ENCODE assay signal across 13 cellular contexts in genomic region chrX:13662537-13662841, GRCh38. TPM values are rescaled to one million over a fixed set of nuclear protein-coding genes. Genes with fewer than 3 reads are reported as not detected.
A peak's percentile ranks its signal among the peaks of the same experiment; 100 is the strongest.
DNase-seq lines count a peak whose midpoint lies in the region; ATAC-seq and TF ChIP-seq lines count a peak whose summit lies in the region.
"Had no signal": no experiment of that assay in that cellular context is flagged by ENCODE, and none has a peak within 500 bp of the region (broad histone marks: within the 10 kb centered on the region; RNA-seq: fewer than 3 reads in every experiment).

No MANE protein-coding gene starts in this region.

- ATAC-seq in natural killer cell treated with Interleukin-12 subunit alpha and Interleukin-12 subunit beta and Interleukin-15 and Interleukin-18, amount 100 ng/mL, for 72 hours = no peak
- ATAC-seq in natural killer cell (no peak), GM19455 (IDR thresholded peaks at IDR 0.05; ENCODE audit: unreplicated experiment) (no peak), HG03469 (IDR thresholded peaks at IDR 0.05; ENCODE audit: unreplicated experiment) (no peak)
- ATAC-seq: esophagus mucosa, left lobe of liver had no signal

- H3K4me3 ChIP-seq in mesodermal cell (ENCODE audit: extremely low read depth, insufficient read depth, low read length, poor library complexity, severe bottlenecking) = no peak overlapping the region
- H3K4me3 ChIP-seq: BLaER1 treated with 17β-estradiol and CSF1 and Interleukin-3, amounts not matched to agents 10 nM and 100 nM had no signal

- peaks cover 9% of the 10 kb centered on the region for H3K4me1 ChIP-seq in mesodermal cell (ENCODE audit: control insufficient read depth, insufficient read depth, low read length, poor library complexity, severe bottlenecking)

- WGBS in mesodermal cell (ENCODE audit: insufficient coverage in 2 of 2), 2 experiments = no CpG with 5 or more reads among the region's 1 CpG

- H3K4me3 Mint-ChIP-seq in natural killer cell treated with Interleukin-12 subunit alpha and Interleukin-12 subunit beta and Interleukin-15 and Interleukin-18, amount 100 ng/mL, for 72 hours = peak overlapping the region; percentile 34
- no peak overlapping the region for H3K4me3 Mint-ChIP-seq in natural killer cell

- H3K36me3 ChIP-seq in mesodermal cell (ENCODE audit: control insufficient read depth, insufficient read depth, low read length) = no peaks in the 10 kb centered on the region

- intact Hi-C loops in natural killer cell (cut with micrococcal nuclease) = no loop called here

- no peaks in the 10 kb centered on the region for H3K9me3 Mint-ChIP-seq in natural killer cell treated with Interleukin-12 subunit alpha and Interleukin-12 subunit beta and Interleukin-15 and Interleukin-18, amount 100 ng/mL, for 72 hours
- H3K9me3 Mint-ChIP-seq in natural killer cell = no peaks in the 10 kb centered on the region

- peak overlapping the region; percentile 18 for H3K27ac ChIP-seq in mesodermal cell (ENCODE audit: low read depth, low read length, severe bottlenecking)
- H3K27ac ChIP-seq: BLaER1 treated with 17β-estradiol and CSF1 and Interleukin-3, amounts not matched to agents 10 nM and 100 nM had no signal

- no peak for DNase-seq in natural killer cell treated with Interleukin-12 subunit alpha and Interleukin-12 subunit beta and Interleukin-15 and Interleukin-18, amount 100 ng/mL, for 72 hours (ENCODE audit: low spot score)
- DNase-seq in natural killer cell (no peak), amniotic epithelial cell (ENCODE audit: low read depth) (peak; percentile 94), dermis blood vessel endothelial cell (no peak), NCI-H128 (lab: John Stamatoyannopoulos, UW; ENCODE audit: unreplicated experiment) (no peak)
- DNase-seq: activated CD8-positive, alpha-beta memory T cell treated with anti-CD3 and anti-CD28 coated beads for 24 hours; NCI-H1436 had no signal

- peaks cover 0 to 2% of the 10 kb centered on the region in 2 donors for H3K27me3 Mint-ChIP-seq in natural killer cell treated with Interleukin-12 subunit alpha and Interleukin-12 subunit beta and Interleukin-15 and Interleukin-18, amount 100 ng/mL, for 72 hours
- no peaks in the 10 kb centered on the region for H3K27me3 Mint-ChIP-seq in natural killer cell (ENCODE audit: low read depth in 2 of 2)

- no peak for TF ChIP-seq CTCF in natural killer cell (IDR thresholded peaks at IDR 0.05)

- no peaks in the 10 kb centered on the region for H3K9me3 ChIP-seq in mesodermal cell (ENCODE audit: control insufficient read depth, low read length)

- peak overlapping the region; percentile 72 to 82 for H3K27ac Mint-ChIP-seq in natural killer cell treated with Interleukin-12 subunit alpha and Interleukin-12 subunit beta and Interleukin-15 and Interleukin-18, amount 100 ng/mL, for 72 hours
- no peak overlapping the region for H3K27ac Mint-ChIP-seq in natural killer cell

- no peaks in the 10 kb centered on the region for H3K36me3 Mint-ChIP-seq in natural killer cell treated with Interleukin-12 subunit alpha and Interleukin-12 subunit beta and Interleukin-15 and Interleukin-18, amount 100 ng/mL, for 72 hours
- H3K36me3 Mint-ChIP-seq in natural killer cell = peaks cover 30% of the 10 kb centered on the region

- H3K4me1 Mint-ChIP-seq in natural killer cell treated with Interleukin-12 subunit alpha and Interleukin-12 subunit beta and Interleukin-15 and Interleukin-18, amount 100 ng/mL, for 72 hours (ENCODE audit: low read depth in 2 of 2) = peaks cover 24 to 35% of the 10 kb centered on the region in 2 donors
- H3K4me1 Mint-ChIP-seq in natural killer cell = peaks cover 7 to 13% of the 10 kb centered on the region in 2 donors

RNA-seq across cellular contexts. Expression of gene TCEANC, which starts 9.5 kb away (rescaled TPM):
- total RNA-seq in natural killer cell treated with Interleukin-12 subunit alpha and Interleukin-12 subunit beta and Interleukin-15 and Interleukin-18, amount 100 ng/mL, for 72 hours = 1 to 10 TPM; 2.8 to 4.2 TPM
- total RNA-seq in natural killer cell (10 to 100 TPM; 11.2 to 17.8 (median 13.4) TPM), dermis blood vessel endothelial cell (1.7 and 3.1 TPM in 2 replicates)
- polyA plus RNA-seq in mesodermal cell (2013, experiment 1 of 2) = 1.1 TPM
- 1.8 TPM for polyA plus RNA-seq in mesodermal cell (2013, experiment 2 of 2)

RNA-seq across cellular contexts. Expression of gene RAB9A, which starts 26.4 kb away (rescaled TPM):
- total RNA-seq in natural killer cell treated with Interleukin-12 subunit alpha and Interleukin-12 subunit beta and Interleukin-15 and Interleukin-18, amount 100 ng/mL, for 72 hours = 10 to 100 TPM; 27.7 to 73.6 TPM
- 10 to 100 TPM; 27.0 to 36.9 (median 32.9) TPM for total RNA-seq in natural killer cell
- 21.6 TPM for polyA plus RNA-seq in mesodermal cell (2013, experiment 1 of 2)
- 24.8 TPM for polyA plus RNA-seq in mesodermal cell (2013, experiment 2 of 2)
- 24.2 and 30.8 TPM in 2 replicates for total RNA-seq in dermis blood vessel endothelial cell

Comparison
In these comparisons a context has a peak if more than half of its experiments do, and no peak if none do; other contexts are left out.
1. H3K27ac Mint-ChIP-seq: peak in natural killer cell treated with Interleukin-12 subunit alpha and Interleukin-12 subunit beta and Interleukin-15 and Interleukin-18, amount 100 ng/mL, for 72 hours (2 of 2); none in natural killer cell (0 of 2).